In the genomic region with DNA sequence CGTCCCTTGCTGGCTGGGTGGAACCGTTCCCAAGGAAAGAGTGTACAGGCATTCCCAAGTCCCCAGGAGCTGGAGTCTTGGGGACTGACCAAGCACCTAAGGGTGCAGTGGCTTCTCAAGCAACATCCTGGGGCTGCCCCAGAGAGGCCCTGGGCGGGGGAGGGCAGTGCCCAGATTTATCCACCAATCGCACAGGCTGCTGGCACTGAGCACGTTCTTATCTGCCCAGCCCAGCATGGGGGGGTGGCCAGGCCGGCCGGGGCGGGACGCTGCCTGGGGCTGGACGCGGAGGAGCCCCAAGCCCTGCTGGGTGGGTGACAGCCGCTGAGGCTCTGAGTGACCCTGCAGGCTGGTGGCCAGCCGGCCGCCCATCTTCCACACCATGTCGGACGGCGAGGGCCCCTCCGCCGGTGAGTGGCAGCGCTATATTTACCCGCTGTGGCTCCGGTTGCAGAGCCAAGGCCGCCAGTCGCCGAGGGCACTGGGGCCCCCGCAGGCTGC, we compare ENCODE assay signal across 10 cellular contexts. TPM values are rescaled to one million over a fixed set of nuclear protein-coding genes. Genes with fewer than 3 reads are reported as not detected.
DNase-seq lines count a peak whose midpoint lies in the region; ATAC-seq and TF ChIP-seq lines count a peak whose summit lies in the region.
"Had no signal": no experiment of that assay in that cellular context is flagged by ENCODE, and none has a peak within 500 bp of the region (broad histone marks: within the 10 kb centered on the region; RNA-seq: fewer than 3 reads in every experiment).

No MANE protein-coding gene starts in this region.

- CTCF ChIA-PET in MCF 10A (lab: Yijun Ruan, JAX), result no interaction called here

- H3K9me3 Mint-ChIP-seq in MCF 10A (ENCODE audit: unreplicated experiment), result no peaks in the 10 kb centered on the region
- H3K9me3 Mint-ChIP-seq: CD4-positive, alpha-beta T cell; T-cell had no signal

- H3K27ac ChIP-seq in aorta (ENCODE audit: low read depth in 1 of 2, low read length in 2 of 2), result peak overlapping the region in 1 of 2 donors; percentile 23

- in situ Hi-C loops in T47D (cut with HindIII; ENCODE audit: low pct_unique_long_range_greater_than_20kb, low sequenced_read_pairs), result no loop called here

- H3K27ac Mint-ChIP-seq in MCF 10A (ENCODE audit: low read depth, unreplicated experiment), result no peak overlapping the region
- H3K27ac Mint-ChIP-seq: CD4-positive, alpha-beta T cell; T-cell had no signal

- H3K27me3 Mint-ChIP-seq in MCF 10A (ENCODE audit: insufficient read depth, unreplicated experiment), result no peaks in the 10 kb centered on the region

- no peak overlapping the region for H3K4me3 ChIP-seq in mucosa of descending colon
- peak overlapping the region; percentile 54 to 55 for H3K4me3 ChIP-seq in aorta (ENCODE audit: low read length in 2 of 2)

- POLR2A ChIA-PET in MCF 10A (lab: Yijun Ruan, JAX), result interaction anchor here (0.6 to 0.9 kb wide), 2 partner anchors 14 to 54 kb away, joined by 3 to 4 read pairs; no protein-coding TSS in a partner anchor

- H3K4me1 Mint-ChIP-seq in MCF 10A (ENCODE audit: insufficient read depth, unreplicated experiment), result no peaks in the 10 kb centered on the region

- H3K4me1 ChIP-seq in mucosa of descending colon (ENCODE audit: low read depth), result no peaks in the 10 kb centered on the region
- H3K4me1 ChIP-seq in aorta (ENCODE audit: control insufficient read depth in 1 of 2, insufficient read depth in 2 of 2, low read length in 2 of 2), result no peaks in the 10 kb centered on the region

- no peak for TF ChIP-seq POLR2A in erythroblast (IDR thresholded peaks at IDR 0.05; ENCODE audit: low read length)

- no TSS peak for BruUV-seq in MCF 10A (replicated peaks; lab: Mats Ljungman, UMichigan)

- WGBS in aorta, 2 donors, result 0 to 1% methylated on average over 22 to 26 of the region's 26 CpGs

- peak; percentile 24 to 64 for DNase-seq in T47D (ENCODE audit: low read depth in 1 of 2, low spot score in 1 of 2)
- no peak for DNase-seq in MCF 10A (ENCODE audit: unreplicated experiment)
- peak; percentile 81 to 84 for DNase-seq in erythroblast (lab: John Stamatoyannopoulos, UW)
- peak in 1 of 3 donors; percentile 35 for DNase-seq in mucosa of descending colon
- peak; percentile 89 to 91 for DNase-seq in aorta
- no peak for DNase-seq in stimulated activated CD8-positive, alpha-beta memory T cell treated with anti-CD3 and anti-CD28 coated beads, Interleukin-4, amount 100 ng/mL, for 48 hours
- DNase-seq: CD4-positive, alpha-beta T cell; T-cell had no signal

- H3K36me3 Mint-ChIP-seq in MCF 10A (ENCODE audit: insufficient read depth, unreplicated experiment), result no peaks in the 10 kb centered on the region
- H3K36me3 Mint-ChIP-seq: T-cell had no signal

- intact Hi-C loops in MCF 10A (cut with micrococcal nuclease) (no loop called here), mucosa of descending colon (cut with DNase I, micrococcal nuclease) (no loop called here), aorta (cut with DNase I) (no loop called here)

- TF ChIP-seq CTCF in MCF 10A (IDR thresholded peaks at IDR 0.05; ENCODE audit: unreplicated experiment), result no peak
- TF ChIP-seq CTCF in mucosa of descending colon (IDR thresholded peaks at IDR 0.05), result no peak

- H3K4me3 Mint-ChIP-seq in MCF 10A (ENCODE audit: unreplicated experiment), result no peak overlapping the region
- H3K4me3 Mint-ChIP-seq: CD4-positive, alpha-beta T cell; T-cell had no signal

- ATAC-seq in mucosa of descending colon (peak; percentile 59), aorta (ENCODE audit: low FRiP score) (peak; percentile 84), HG03175 (IDR thresholded peaks at IDR 0.05; ENCODE audit: unreplicated experiment) (no peak), GM19455 (IDR thresholded peaks at IDR 0.05; ENCODE audit: unreplicated experiment) (no peak)

- no peaks in the 10 kb centered on the region for H3K27me3 ChIP-seq in aorta (ENCODE audit: control insufficient read depth in 1 of 2, insufficient read depth in 2 of 2, low read length in 1 of 2)

- H3K9me3 ChIP-seq in mucosa of descending colon, result no peaks in the 10 kb centered on the region
- H3K9me3 ChIP-seq in aorta (ENCODE audit: control insufficient read depth, low read length), result no peaks in the 10 kb centered on the region

- H3K36me3 ChIP-seq in mucosa of descending colon (ENCODE audit: low read depth) (no peaks in the 10 kb centered on the region), aorta (ENCODE audit: control insufficient read depth in 1 of 2, insufficient read depth in 2 of 2, low read length in 1 of 2) (no peaks in the 10 kb centered on the region)

RNA-seq across cellular contexts. Expression of a gene that starts 53.4 kb away (rescaled TPM):
- total RNA-seq in MCF 10A (2022) (0.20 and 0.30 TPM in 2 replicates), mucosa of descending colon (1 to 10 TPM in 1 of 3 donors, under 1 TPM in 2; 0.14 to 1.0 (median 0.22) TPM), aorta (1 to 10 TPM in 1 of 2 donors, under 1 TPM in 1; 0.68 to 3.7 TPM)
- polyA plus RNA-seq in aorta, result under 1 TPM in 1 of 2 donors, not detected in 1; 0.97 TPM

RNA-seq across cellular contexts. Expression of a gene that starts 55.7 kb away (rescaled TPM):
- total RNA-seq in MCF 10A (2022) (9.5 and 11.6 TPM in 2 replicates), mucosa of descending colon (10 to 100 TPM in 1 of 3 donors, 1 to 10 TPM in 2; 5.4 to 82.5 (median 8.1) TPM), aorta (10 to 100 TPM; 45.9 to 62.0 TPM)
- 10 to 100 TPM in 1 of 2 donors, 1 to 10 TPM in 1; 4.8 to 27.4 TPM for polyA plus RNA-seq in aorta

Comparison
In these comparisons a context has a peak if more than half of its experiments do, and no peak if none do; other contexts are left out.
1. DNase-seq: peak in T47D (2 of 2), erythroblast (2 of 2) and aorta (2 of 2); none in MCF 10A (single experiment) and stimulated activated CD8-positive, alpha-beta memory T cell treated with anti-CD3 and anti-CD28 coated beads, Interleukin-4, amount 100 ng/mL, for 48 hours (single experiment).
2. ATAC-seq: peak in mucosa of descending colon (single experiment) and aorta (single experiment); none in HG03175 (single experiment) and GM19455 (single experiment).